8 cellular contexts compared by ENCODE assay signal in the genomic region with DNA sequence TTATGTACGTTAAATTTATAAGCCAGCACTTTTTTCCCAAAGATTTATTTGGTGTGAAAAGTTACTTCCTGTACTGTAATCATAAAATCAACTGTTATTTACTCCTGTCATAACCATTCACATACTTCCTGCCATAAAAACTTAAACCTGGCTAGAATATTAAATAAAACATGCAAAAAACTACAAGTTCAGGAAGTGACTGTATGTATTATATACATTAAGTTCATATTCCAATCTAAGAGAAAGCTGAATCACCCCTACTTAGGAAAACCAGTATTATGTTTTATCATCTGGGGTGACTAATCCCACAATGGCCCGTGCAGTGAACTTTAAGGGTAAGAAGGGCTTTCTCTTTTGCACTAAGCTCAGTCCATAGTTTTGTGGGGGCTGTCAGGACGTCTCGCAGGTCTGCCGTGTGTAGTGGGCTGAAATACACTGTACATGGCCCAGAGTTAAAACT.
DNase-seq lines count a peak whose midpoint lies in the region; ATAC-seq and TF ChIP-seq lines count a peak whose summit lies in the region.

No MANE protein-coding gene starts in this region.

- intact Hi-C loops in heart right ventricle (cut with DNase I), result no loop called here
- intact Hi-C loops in Right ventricle myocardium superior (cut with DNase I), result no loop called here
- intact Hi-C loops in upper lobe of right lung (cut with DNase I), result no loop called here

- H3K4me1 ChIP-seq in heart right ventricle (peaks cover 13 to 96% (median 85%) of the 10 kb centered on the region in 9 donors), upper lobe of right lung (peaks cover 65% of the 10 kb centered on the region)

- H3K27ac ChIP-seq in heart right ventricle (peak overlapping the region in 7 of 10 donors; percentile 17 to 89 (median 78)), upper lobe of right lung (peak overlapping the region; percentile 9)

- H3K27me3 ChIP-seq in heart right ventricle (no peaks in the 10 kb centered on the region), upper lobe of right lung (no peaks in the 10 kb centered on the region)

- TF ChIP-seq CTCF in heart right ventricle (IDR thresholded peaks at IDR 0.05) (no peak), upper lobe of right lung (IDR thresholded peaks at IDR 0.05) (no peak)

- H3K27me3 Mint-ChIP-seq in activated T-helper 17 cell treated with anti-CD3 and anti-CD28 coated beads, Interleukin-2, amount 50 U/mL, for 72 hours, result no peaks in the 10 kb centered on the region

- peaks cover 0 to 40% (median 0%) of the 10 kb centered on the region in 9 donors for H3K36me3 ChIP-seq in heart right ventricle
- H3K36me3 ChIP-seq in upper lobe of right lung, result peaks cover 7% of the 10 kb centered on the region

- H3K9me3 Mint-ChIP-seq in activated T-helper 17 cell treated with anti-CD3 and anti-CD28 coated beads, Interleukin-2, amount 50 U/mL, for 72 hours, result no peaks in the 10 kb centered on the region

- DNase-seq in heart right ventricle (no peak), Right ventricle myocardium superior (no peak), iris pigment epithelial cell (ENCODE audit: low read depth) (peak; percentile 85), upper lobe of right lung (no peak), DMS 273 treated with DMSO at 0.1 percent for 48 hours (lab: John Stamatoyannopoulos, UW) (no peak), ureter (ENCODE audit: low spot score) (no peak), KG1 (lab: John Stamatoyannopoulos, UW) (no peak)

- no peaks in the 10 kb centered on the region for H3K9me3 ChIP-seq in heart right ventricle
- H3K9me3 ChIP-seq in upper lobe of right lung, result no peaks in the 10 kb centered on the region

- H3K4me1 Mint-ChIP-seq in activated T-helper 17 cell treated with anti-CD3 and anti-CD28 coated beads, Interleukin-2, amount 50 U/mL, for 72 hours, result peaks cover 77% of the 10 kb centered on the region

- 86 to 91% methylated on average over 5 of the region's 5 CpGs for WGBS in heart right ventricle, 2 donors

- no peak overlapping the region for H3K4me3 ChIP-seq in heart right ventricle
- H3K4me3 ChIP-seq in upper lobe of right lung, result no peak overlapping the region

- peak overlapping the region; percentile 92 for H3K27ac Mint-ChIP-seq in activated T-helper 17 cell treated with anti-CD3 and anti-CD28 coated beads, Interleukin-2, amount 50 U/mL, for 72 hours

- peak overlapping the region; percentile 91 for H3K4me3 Mint-ChIP-seq in activated T-helper 17 cell treated with anti-CD3 and anti-CD28 coated beads, Interleukin-2, amount 50 U/mL, for 72 hours

- ATAC-seq in heart right ventricle, result no peak
- ATAC-seq in Right ventricle myocardium superior (ENCODE audit: poor library complexity), result no peak
- ATAC-seq in activated T-helper 17 cell treated with anti-CD3 and anti-CD28 coated beads, Interleukin-2, amount 50 U/mL, for 72 hours (replicated peaks), result no peak
- no peak for ATAC-seq in upper lobe of right lung

- peaks cover 100% of the 10 kb centered on the region for H3K36me3 Mint-ChIP-seq in activated T-helper 17 cell treated with anti-CD3 and anti-CD28 coated beads, Interleukin-2, amount 50 U/mL, for 72 hours (ENCODE audit: low read depth)
